In the genomic region with DNA sequence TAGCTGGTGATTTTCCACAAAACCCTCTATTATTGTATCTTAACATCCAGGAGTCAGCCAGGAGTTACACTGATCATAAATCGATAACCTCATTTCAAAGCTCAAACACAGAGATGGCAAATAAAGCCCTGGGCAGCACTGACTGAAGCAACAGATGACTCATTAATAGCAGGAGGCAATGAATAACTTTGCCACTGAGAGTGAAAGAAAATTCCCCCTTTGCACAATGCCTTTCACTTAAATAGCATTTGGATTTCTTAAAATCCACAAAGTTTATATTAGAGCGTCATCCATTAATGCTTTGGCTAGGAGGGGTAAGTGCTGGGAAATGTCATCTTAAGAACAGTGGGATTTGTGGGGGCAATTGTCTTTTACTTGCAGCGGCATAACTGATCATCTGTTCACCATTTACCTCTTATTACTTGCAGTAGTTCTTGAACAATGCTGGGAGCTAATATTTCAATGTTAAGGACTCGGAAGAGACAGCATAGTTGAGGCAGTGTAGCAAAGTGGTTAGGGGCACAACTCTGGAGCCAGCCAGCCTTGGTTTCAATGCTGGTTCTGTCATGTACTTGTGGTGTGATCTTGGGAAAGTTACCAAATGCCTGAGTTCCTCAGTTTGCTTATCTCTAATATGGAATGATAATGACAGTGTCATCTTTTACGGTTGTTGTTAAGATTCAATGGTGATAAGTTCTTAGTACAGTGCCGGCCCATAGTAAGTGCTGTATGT, we compare ENCODE assay signal across 11 cellular contexts.
A peak's percentile ranks its signal among the peaks of the same experiment; 100 is the strongest.
DNase-seq lines count a peak whose midpoint lies in the region; ATAC-seq, FAIRE-seq and TF ChIP-seq lines count a peak whose summit lies in the region.
"Had no signal": no experiment of that assay in that cellular context is flagged by ENCODE, and none has a peak within 500 bp of the region (broad histone marks: within the 10 kb centered on the region; RNA-seq: fewer than 3 reads in every experiment).

No MANE protein-coding gene starts in this region.

- H3K4me3 ChIP-seq in PC-9, result peak overlapping the region; percentile 29

- no peak for FAIRE-seq in urothelium cell line (lab: Jason Lieb, UNC)

- H4K20me1 ChIP-seq in PC-9 (ENCODE audit: insufficient read depth), result no peaks in the 10 kb centered on the region

- BruUV-seq in PC-9 (replicated peaks; lab: Mats Ljungman, UMichigan), result no TSS peak

- H3K79me2 ChIP-seq in PC-9 (ENCODE audit: low read depth), result no peaks in the 10 kb centered on the region

- peak; percentile 48 to 63 for ATAC-seq in natural killer cell treated with Interleukin-12 subunit alpha and Interleukin-12 subunit beta and Interleukin-15 and Interleukin-18, amount 100 ng/mL, for 72 hours
- no peak for ATAC-seq in natural killer cell
- ATAC-seq in GM21529 (IDR thresholded peaks at IDR 0.05; ENCODE audit: unreplicated experiment), result no peak
- no peak for ATAC-seq in HG02763 (IDR thresholded peaks at IDR 0.05; ENCODE audit: unreplicated experiment)

- peak overlapping the region; percentile 70 for H3K27ac ChIP-seq in PC-9

- H3F3A ChIP-seq in PC-9 (ENCODE audit: insufficient read depth, low read depth), result peaks cover 40% of the 10 kb centered on the region

- H3K27me3 ChIP-seq in PC-9 (ENCODE audit: insufficient read depth, low read depth), result no peaks in the 10 kb centered on the region

- 0 out of 2 replicates have a peak overlapping the region, but pooled peaks have one; percentile 16 for H2AFZ ChIP-seq in PC-9

- peaks cover 10% of the 10 kb centered on the region in 2 donors for H3K4me1 Mint-ChIP-seq in natural killer cell treated with Interleukin-12 subunit alpha and Interleukin-12 subunit beta and Interleukin-15 and Interleukin-18, amount 100 ng/mL, for 72 hours (ENCODE audit: low read depth in 2 of 2)
- peaks cover 0 to 9% of the 10 kb centered on the region in 2 donors for H3K4me1 Mint-ChIP-seq in natural killer cell
- H3K4me1 Mint-ChIP-seq: memory B cell had no signal

- no peaks in the 10 kb centered on the region for H3K9me3 Mint-ChIP-seq in natural killer cell treated with Interleukin-12 subunit alpha and Interleukin-12 subunit beta and Interleukin-15 and Interleukin-18, amount 100 ng/mL, for 72 hours
- no peaks in the 10 kb centered on the region for H3K9me3 Mint-ChIP-seq in natural killer cell
- H3K9me3 Mint-ChIP-seq: CD4-positive, alpha-beta memory T cell; memory B cell had no signal

- intact Hi-C loops in natural killer cell (cut with micrococcal nuclease), result no loop called here
- intact Hi-C loops in PC-9 (cut with micrococcal nuclease; ENCODE audit: unreplicated experiment), result no loop called here

- no peaks in the 10 kb centered on the region for H3K9me3 ChIP-seq in PC-9 (ENCODE audit: insufficient read depth, low read depth)

- no peaks in the 10 kb centered on the region for H3K36me3 Mint-ChIP-seq in natural killer cell treated with Interleukin-12 subunit alpha and Interleukin-12 subunit beta and Interleukin-15 and Interleukin-18, amount 100 ng/mL, for 72 hours
- H3K36me3 Mint-ChIP-seq in natural killer cell, result no peaks in the 10 kb centered on the region
- H3K36me3 Mint-ChIP-seq: CD4-positive, alpha-beta memory T cell; memory B cell had no signal

- no peak for TF ChIP-seq CTCF in natural killer cell (IDR thresholded peaks at IDR 0.05)
- no peak for TF ChIP-seq CTCF in PC-9 (conservative IDR thresholded peaks at IDR 0.05)

- no peaks in the 10 kb centered on the region for H3K9me2 ChIP-seq in PC-9 (ENCODE audit: insufficient read depth)

- no peak for DNase-seq in natural killer cell treated with Interleukin-12 subunit alpha and Interleukin-12 subunit beta and Interleukin-15 and Interleukin-18, amount 100 ng/mL, for 72 hours (ENCODE audit: low spot score)
- DNase-seq in natural killer cell (no peak), PC-9 (peak; percentile 14 to 93), glomerular visceral epithelial cell (ENCODE audit: extremely low spot score) (peak; percentile 65), urothelium cell line (ENCODE audit: low spot score) (peak; percentile 37), NCI-H748 treated with DMSO at 0.1 percent for 48 hours (lab: John Stamatoyannopoulos, UW) (no peak)
- DNase-seq: activated naive CD4-positive, alpha-beta T cell; CD4-positive, alpha-beta memory T cell had no signal

- peak overlapping the region; percentile 55 for H3K4me2 ChIP-seq in PC-9

- CTCF ChIA-PET in PC-9 (lab: Charles Lee), result no interaction called here

- H3K4me1 ChIP-seq in PC-9 (replicated peaks; ENCODE audit: insufficient read depth), result peaks cover 70% of the 10 kb centered on the region

- POLR2A ChIA-PET in PC-9 (lab: Charles Lee; ENCODE audit: unreplicated experiment), result no interaction called here

- no peaks in the 10 kb centered on the region for H3K27me3 Mint-ChIP-seq in natural killer cell treated with Interleukin-12 subunit alpha and Interleukin-12 subunit beta and Interleukin-15 and Interleukin-18, amount 100 ng/mL, for 72 hours
- no peaks in the 10 kb centered on the region for H3K27me3 Mint-ChIP-seq in natural killer cell (ENCODE audit: low read depth in 2 of 2)
- H3K27me3 Mint-ChIP-seq: CD4-positive, alpha-beta memory T cell; memory B cell had no signal

- peak overlapping the region in 1 of 2 donors; percentile 14 for H3K27ac Mint-ChIP-seq in natural killer cell treated with Interleukin-12 subunit alpha and Interleukin-12 subunit beta and Interleukin-15 and Interleukin-18, amount 100 ng/mL, for 72 hours
- no peak overlapping the region for H3K27ac Mint-ChIP-seq in natural killer cell
- H3K27ac Mint-ChIP-seq: CD4-positive, alpha-beta memory T cell; memory B cell had no signal

- no peak overlapping the region for H3K4me3 Mint-ChIP-seq in natural killer cell treated with Interleukin-12 subunit alpha and Interleukin-12 subunit beta and Interleukin-15 and Interleukin-18, amount 100 ng/mL, for 72 hours
- H3K4me3 Mint-ChIP-seq in natural killer cell, result no peak overlapping the region
- H3K4me3 Mint-ChIP-seq: CD4-positive, alpha-beta memory T cell; memory B cell had no signal

- 0 out of 2 replicates have a peak, but pooled peaks cover under 1% of the 10 kb centered on the region for H3K36me3 ChIP-seq in PC-9 (ENCODE audit: low read depth)

Comparison
In these comparisons a context has a peak if more than half of its experiments do, and no peak if none do; other contexts are left out.
1. ATAC-seq: peak in natural killer cell treated with Interleukin-12 subunit alpha and Interleukin-12 subunit beta and Interleukin-15 and Interleukin-18, amount 100 ng/mL, for 72 hours (2 of 2); none in natural killer cell (0 of 3), GM21529 (single experiment) and HG02763 (single experiment).
2. DNase-seq: peak in PC-9 (2 of 2), glomerular visceral epithelial cell (single experiment) and urothelium cell line (single experiment); none in natural killer cell treated with Interleukin-12 subunit alpha and Interleukin-12 subunit beta and Interleukin-15 and Interleukin-18, amount 100 ng/mL, for 72 hours (single experiment), natural killer cell (single experiment) and NCI-H748 treated with DMSO at 0.1 percent for 48 hours (single experiment).